Comparison of ENCODE assay signal across 1 cellular context in genomic region chr22:41725510-41726110, GRCh38.
TF ChIP-seq lines count a peak whose summit lies in the region.

No MANE protein-coding gene starts in this region.

TF ChIP-seq in K562, 482 proteins besides CTCF, POLR2A, EP300 and RAD21 (continued from another document and continues in another):
- peak; percentile 19 for TF ChIP-seq NEUROD1 (IDR thresholded peaks at IDR 0.05; ENCODE audit: borderline replicate concordance, low read depth, low read length, partially characterized antibody)
- no peak for TF ChIP-seq CREB1 (IDR thresholded peaks at IDR 0.05)
- peak; percentile 33; the same call in 1 of the 2 replicates for TF ChIP-seq CREB1 (CRISPR knock-in tag; IDR thresholded peaks at IDR 0.05)
- peak; percentile 90 for TF ChIP-seq ATF3 (IDR thresholded peaks at IDR 0.05)
- no peak; the same call in 1 of the 2 replicates for TF ChIP-seq ATF3 (CRISPR knock-in tag; conservative IDR thresholded peaks at IDR 0.05)
- TF ChIP-seq SRSF9 (IDR thresholded peaks at IDR 0.05; ENCODE audit: borderline replicate concordance, low read depth, low read length): no peak
- TF ChIP-seq MAFF (IDR thresholded peaks at IDR 0.05; ENCODE audit: low read length): peak; percentile 58; the same call in 1 of the 2 replicates
- peak; percentile 71 for TF ChIP-seq MAFG (tag; conservative IDR thresholded peaks at IDR 0.05)
- TF ChIP-seq JUND (IDR thresholded peaks at IDR 0.05; ENCODE audit: borderline replicate concordance, low read depth, low read length): peak; percentile 93
- peak; percentile 86; the same call in 2 of the 3 replicates for TF ChIP-seq JUND (tag; IDR thresholded peaks at IDR 0.05; ENCODE audit: borderline replicate concordance, low read depth, low read length)
- peak; percentile 78 for TF ChIP-seq ZNF316 (IDR thresholded peaks at IDR 0.05)
- peak; percentile 68 for TF ChIP-seq ADNP (tag; IDR thresholded peaks at IDR 0.05)
- no peak for TF ChIP-seq ZNF23 (CRISPR knock-in tag; IDR thresholded peaks at IDR 0.05)
- TF ChIP-seq NRF1 (conservative IDR thresholded peaks at IDR 0.05 in 1 of 2, IDR thresholded peaks at IDR 0.05 in 1 of 2): peak; percentile 12 to 20; a peak in 1 of 4 replicates
- TF ChIP-seq ZNF512 (tag; IDR thresholded peaks at IDR 0.05): no peak
- TF ChIP-seq SMARCA4 (IDR thresholded peaks at IDR 0.05): peak; percentile 79
- TF ChIP-seq HLTF (IDR thresholded peaks at IDR 0.05): no peak
- TF ChIP-seq DPF2 (IDR thresholded peaks at IDR 0.05): peak; percentile 86
- no peak for TF ChIP-seq RBM25 (IDR thresholded peaks at IDR 0.05; ENCODE audit: low read depth, low read length, severe bottlenecking)
- no peak for TF ChIP-seq TAF1 (IDR thresholded peaks at IDR 0.05; ENCODE audit: control insufficient read depth, extremely low read depth, insufficient read depth, low read length, severe bottlenecking)
- no peak for TF ChIP-seq ZNF76 (CRISPR knock-in tag; IDR thresholded peaks at IDR 0.05; ENCODE audit: borderline replicate concordance)
- 0 out of 2 replicates have a peak, but pooled peaks have one; percentile 34 for TF ChIP-seq LEF1 (IDR thresholded peaks at IDR 0.05)
- TF ChIP-seq ARID1B (IDR thresholded peaks at IDR 0.05): peak; percentile 78
- TF ChIP-seq CBX5 (IDR thresholded peaks at IDR 0.05; ENCODE audit: borderline replicate concordance, low read depth): no peak
- TF ChIP-seq CTBP1 (IDR thresholded peaks at IDR 0.05; ENCODE audit: borderline replicate concordance): peak; percentile 61
- TF ChIP-seq SMARCC2 (IDR thresholded peaks at IDR 0.05; ENCODE audit: low read depth): 0 out of 2 replicates have a peak, but pooled peaks have one; percentile 29
- peak; percentile 37; the same call in 1 of the 2 replicates for TF ChIP-seq ARID3A (IDR thresholded peaks at IDR 0.05; ENCODE audit: borderline replicate concordance, low read depth, low read length)
- no peak for TF ChIP-seq PHF20 (IDR thresholded peaks at IDR 0.05; ENCODE audit: partially characterized antibody)
- TF ChIP-seq NFE2 (IDR thresholded peaks at IDR 0.05; ENCODE audit: low read depth): peak; percentile 82
- no peak for TF ChIP-seq CREB3 (tag; conservative IDR thresholded peaks at IDR 0.05; ENCODE audit: low read depth)
- TF ChIP-seq RCOR1 (IDR thresholded peaks at IDR 0.05; ENCODE audit: borderline replicate concordance in 1 of 2, low read depth in 2 of 2, low read length in 2 of 2): peak in 1 of 2 experiments; percentile 65; a peak in 2 of 4 replicates
- TF ChIP-seq MGA (IDR thresholded peaks at IDR 0.05): peak; percentile 27; the same call in 1 of the 2 replicates
- TF ChIP-seq HMGXB4 (CRISPR knock-in tag; IDR thresholded peaks at IDR 0.05): no peak
- TF ChIP-seq THRA (IDR thresholded peaks at IDR 0.05): no peak
- peak; percentile 59 for TF ChIP-seq PKNOX1 (IDR thresholded peaks at IDR 0.05)
- 0 out of 2 replicates have a peak, but pooled peaks have one; percentile 16 for TF ChIP-seq MTA1 (IDR thresholded peaks at IDR 0.05; ENCODE audit: borderline replicate concordance)
